ENCODE assay signal across 9 cellular contexts in genomic region chr2:60966465-60967405, GRCh38. TPM values are rescaled to one million over a fixed set of nuclear protein-coding genes. Genes with fewer than 3 reads are reported as not detected.
DNase-seq lines count a peak whose midpoint lies in the region; ATAC-seq and TF ChIP-seq lines count a peak whose summit lies in the region.
"Had no signal": no experiment of that assay in that cellular context is flagged by ENCODE, and none has a peak within 500 bp of the region (broad histone marks: within the 10 kb centered on the region; RNA-seq: fewer than 3 reads in every experiment).

No MANE protein-coding gene starts in this region.

- H3K4me3 Mint-ChIP-seq in activated naive CD8-positive, alpha-beta T cell: peak overlapping the region; percentile 66
- H3K4me3 Mint-ChIP-seq in osteocyte (ENCODE audit: unreplicated experiment): no peak overlapping the region

- H3K27ac Mint-ChIP-seq in activated naive CD8-positive, alpha-beta T cell: peak overlapping the region; percentile 80
- no peak overlapping the region for H3K27ac Mint-ChIP-seq in osteocyte (ENCODE audit: unreplicated experiment)

- no peaks in the 10 kb centered on the region for H3K9me3 Mint-ChIP-seq in activated naive CD8-positive, alpha-beta T cell (ENCODE audit: low read depth)
- no peaks in the 10 kb centered on the region for H3K9me3 Mint-ChIP-seq in osteocyte (ENCODE audit: unreplicated experiment)

- DNase-seq in hepatic stellate cell (ENCODE audit: low spot score) (no peak), SHP77 treated with DMSO at 0.1 percent for 48 hours (lab: John Stamatoyannopoulos, UW) (no peak), UCSD-AML1 (lab: John Stamatoyannopoulos, UW; ENCODE audit: unreplicated experiment) (no peak), osteocyte (ENCODE audit: extremely low spot score, unreplicated experiment) (no peak)
- DNase-seq: kidney glomerular epithelial cell had no signal

- H3K36me3 Mint-ChIP-seq in activated naive CD8-positive, alpha-beta T cell: peaks cover 16% of the 10 kb centered on the region
- H3K36me3 Mint-ChIP-seq in osteocyte (ENCODE audit: unreplicated experiment): peaks cover 2% of the 10 kb centered on the region

- no peaks in the 10 kb centered on the region for H3K27me3 Mint-ChIP-seq in activated naive CD8-positive, alpha-beta T cell
- no peaks in the 10 kb centered on the region for H3K27me3 Mint-ChIP-seq in osteocyte (ENCODE audit: unreplicated experiment)

- ATAC-seq in GM18498 (IDR thresholded peaks at IDR 0.05; ENCODE audit: unreplicated experiment): peak; percentile 79
- ATAC-seq in GM19452 (IDR thresholded peaks at IDR 0.05; ENCODE audit: unreplicated experiment): peak; percentile 58
- ATAC-seq in HG03025 (IDR thresholded peaks at IDR 0.05; ENCODE audit: low FRiP score, unreplicated experiment): peak; percentile 63

- peaks cover 56% of the 10 kb centered on the region for H3K4me1 Mint-ChIP-seq in activated naive CD8-positive, alpha-beta T cell (ENCODE audit: low read depth)
- no peaks in the 10 kb centered on the region for H3K4me1 Mint-ChIP-seq in osteocyte (ENCODE audit: unreplicated experiment)

- TF ChIP-seq CTCF in osteocyte (IDR thresholded peaks at IDR 0.05): no peak

RNA-seq across cellular contexts. Expression of gene PEX13, which starts 50.8 kb away (rescaled TPM):
- 19.6 and 20.3 TPM in 2 replicates for total RNA-seq in osteocyte

RNA-seq across cellular contexts. Expression of gene PUS10, which starts 51.3 kb away (rescaled TPM):
- 6.0 and 7.7 TPM in 2 replicates for total RNA-seq in osteocyte
